Comparison of ENCODE assay signal across 28 cellular contexts in genomic region chr3:150961949-150962348, GRCh38. TPM values are rescaled to one million over a fixed set of nuclear protein-coding genes. Genes with fewer than 3 reads are reported as not detected.
"Had no signal": no experiment of that assay in that cellular context is flagged by ENCODE, and none has a peak within 500 bp of the region (broad histone marks: within the 10 kb centered on the region; RNA-seq: fewer than 3 reads in every experiment).

No MANE protein-coding gene starts in this region.

- DNase-seq: naive thymus-derived CD4-positive, alpha-beta T cell; natural killer cell; occipital lobe; ovary; posterior cingulate gyrus; psoas muscle; right cardiac atrium; right lobe of liver; sigmoid colon; small intestine; stimulated activated CD4-positive, alpha-beta T cell treated with anti-CD3 and anti-CD28 coated beads, Interleukin-15, amount 100 ng/mL, for 24 hours; stimulated activated CD4-positive, alpha-beta T cell treated with anti-CD3 and anti-CD28 coated beads, Interleukin-2, amount 100 ng/mL, for 24 hours; stimulated activated CD4-positive, alpha-beta T cell treated with anti-CD3 and anti-CD28 coated beads, Interleukin-2, amount 100 ng/mL, for 48 hours; stimulated activated CD4-positive, alpha-beta T cell treated with anti-CD3 and anti-CD28 coated beads, Interleukin-4, amount 100 ng/mL, for 24 hours; stimulated activated naive B cell treated with anti-CD40 and anti-IgM and Interleukin-4, amounts not matched to agents 10 μg/mL and 1 μg/mL and 100 μg/mL, for 72 hours; stimulated activated naive CD4-positive, alpha-beta T cell treated with Interleukin-2 at 50 U/mL for 16 hours; substantia nigra; testis; tibial artery; transverse colon; upper lobe of right lung; uterus had no signal

- H3K9ac ChIP-seq: parathyroid adenoma had no signal

- H3K27me3 ChIP-seq: neutrophil, ovary, right lobe of liver, sigmoid colon, testis, tibial artery, transverse colon, upper lobe of right lung, uterus had no signal

- H3K4me1 ChIP-seq: parathyroid adenoma, psoas muscle, right lobe of liver, sigmoid colon, suprapubic skin, testis, tibial artery, transverse colon, upper lobe of right lung, uterus had no signal

- H3K36me3 ChIP-seq: neutrophil, ovary, right lobe of liver, sigmoid colon, suprapubic skin, tibial artery, transverse colon, upper lobe of right lung, uterus had no signal

- H3K4me3 ChIP-seq: ovary, psoas muscle, right lobe of liver, sigmoid colon, suprapubic skin, testis, tibial artery, transverse colon, upper lobe of right lung, uterus had no signal

- H3K79me2 ChIP-seq: parathyroid adenoma had no signal

- H3K9me3 ChIP-seq: neutrophil, ovary, psoas muscle, right lobe of liver, sigmoid colon, suprapubic skin, testis, tibial artery, transverse colon, upper lobe of right lung, uterus had no signal

- H3K27ac ChIP-seq: neutrophil, ovary, parathyroid adenoma, psoas muscle, right lobe of liver, sigmoid colon, suprapubic skin, testis, tibial artery, transverse colon, upper lobe of right lung, uterus had no signal

- H2AFZ ChIP-seq: parathyroid adenoma had no signal

- ATAC-seq: naive thymus-derived CD4-positive, alpha-beta T cell; natural killer cell; psoas muscle; right cardiac atrium; right lobe of liver; stimulated activated effector memory CD8-positive, alpha-beta T cell treated with anti-CD3 and anti-CD28 coated beads, Interleukin-12 subunit alpha, Interleukin-12 subunit beta, amount 100 ng/mL, for 72 hours; stimulated activated naive B cell treated with anti-CD40 and anti-IgM and Interleukin-4, amounts not matched to agents 10 μg/mL and 1 μg/mL and 100 μg/mL, for 72 hours; upper lobe of right lung had no signal

RNA-seq across cellular contexts. Expression of gene CLRN1, which starts 10.6 kb away (rescaled TPM):
- polyA plus RNA-seq: naive thymus-derived CD4-positive, alpha-beta T cell; ovary; psoas muscle; right cardiac atrium; sigmoid colon; urinary bladder had no signal

RNA-seq across cellular contexts. Expression of gene MINDY4B, which starts 56.7 kb away (rescaled TPM):
- polyA plus RNA-seq: naive thymus-derived CD4-positive, alpha-beta T cell; ovary; psoas muscle; right cardiac atrium; sigmoid colon; small intestine; thymus; urinary bladder had no signal
